ENCODE assay signal across 15 cellular contexts in genomic region chr13:77265336-77265735, GRCh38.
DNase-seq lines count a peak whose midpoint lies in the region; ATAC-seq and TF ChIP-seq lines count a peak whose summit lies in the region.
"Had no signal": no experiment of that assay in that cellular context is flagged by ENCODE, and none has a peak within 500 bp of the region (broad histone marks: within the 10 kb centered on the region; RNA-seq: fewer than 3 reads in every experiment).

No MANE protein-coding gene starts in this region.

- peak overlapping the region; percentile 0 for H3K27ac Mint-ChIP-seq in activated naive CD8-positive, alpha-beta T cell treated with anti-CD3 and anti-CD28 coated beads, Interleukin-2, amount 50 U/mL, for 24 hours
- no peak overlapping the region for H3K27ac Mint-ChIP-seq in activated naive CD8-positive, alpha-beta T cell treated with anti-CD3 and anti-CD28 coated beads for 36 hours
- peak overlapping the region; percentile 62 for H3K27ac Mint-ChIP-seq in activated T-helper 17 cell treated with anti-CD3 and anti-CD28 coated beads, Interleukin-2, amount 50 U/mL, for 72 hours
- peak overlapping the region; percentile 73 for H3K27ac Mint-ChIP-seq in nephron progenitor cell
- no peak overlapping the region for H3K27ac Mint-ChIP-seq in activated naive CD4-positive, alpha-beta T cell treated with anti-CD3 and anti-CD28 coated beads, Interleukin-2, amount 50 U/mL, for 72 hours

- TF ChIP-seq CTCF in nephron progenitor cell (IDR thresholded peaks at IDR 0.05): no peak

- ATAC-seq in activated naive CD8-positive, alpha-beta T cell treated with anti-CD3 and anti-CD28 coated beads, Interleukin-2, amount 50 U/mL, for 24 hours: no peak
- no peak for ATAC-seq in activated T-helper 17 cell treated with anti-CD3 and anti-CD28 coated beads, Interleukin-2, amount 50 U/mL, for 72 hours (replicated peaks)
- ATAC-seq in GM19455 (IDR thresholded peaks at IDR 0.05; ENCODE audit: unreplicated experiment): no peak
- ATAC-seq in activated naive CD4-positive, alpha-beta T cell treated with anti-CD3 and anti-CD28 coated beads, Interleukin-2, amount 50 U/mL, for 72 hours: no peak

- H3K4me1 Mint-ChIP-seq in activated naive CD8-positive, alpha-beta T cell treated with anti-CD3 and anti-CD28 coated beads, Interleukin-2, amount 50 U/mL, for 24 hours: no peaks in the 10 kb centered on the region
- peaks cover 1% of the 10 kb centered on the region for H3K4me1 Mint-ChIP-seq in activated naive CD8-positive, alpha-beta T cell treated with anti-CD3 and anti-CD28 coated beads for 36 hours
- no peaks in the 10 kb centered on the region for H3K4me1 Mint-ChIP-seq in activated T-helper 17 cell treated with anti-CD3 and anti-CD28 coated beads, Interleukin-2, amount 50 U/mL, for 72 hours
- H3K4me1 Mint-ChIP-seq in nephron progenitor cell: no peaks in the 10 kb centered on the region

- no peaks in the 10 kb centered on the region for H3K27me3 Mint-ChIP-seq in activated naive CD8-positive, alpha-beta T cell treated with anti-CD3 and anti-CD28 coated beads, Interleukin-2, amount 50 U/mL, for 24 hours
- no peaks in the 10 kb centered on the region for H3K27me3 Mint-ChIP-seq in activated naive CD8-positive, alpha-beta T cell treated with anti-CD3 and anti-CD28 coated beads for 36 hours
- H3K27me3 Mint-ChIP-seq in activated T-helper 17 cell treated with anti-CD3 and anti-CD28 coated beads, Interleukin-2, amount 50 U/mL, for 72 hours: no peaks in the 10 kb centered on the region
- H3K27me3 Mint-ChIP-seq in nephron progenitor cell (ENCODE audit: low read depth, poor library complexity): no peaks in the 10 kb centered on the region
- H3K27me3 Mint-ChIP-seq: CD8-positive, alpha-beta memory T cell had no signal

- no peak overlapping the region for H3K4me3 Mint-ChIP-seq in activated naive CD8-positive, alpha-beta T cell treated with anti-CD3 and anti-CD28 coated beads, Interleukin-2, amount 50 U/mL, for 24 hours
- H3K4me3 Mint-ChIP-seq in activated naive CD8-positive, alpha-beta T cell treated with anti-CD3 and anti-CD28 coated beads for 36 hours: no peak overlapping the region
- no peak overlapping the region for H3K4me3 Mint-ChIP-seq in activated T-helper 17 cell treated with anti-CD3 and anti-CD28 coated beads, Interleukin-2, amount 50 U/mL, for 72 hours
- H3K4me3 Mint-ChIP-seq in nephron progenitor cell: no peak overlapping the region
- H3K4me3 Mint-ChIP-seq: CD8-positive, alpha-beta memory T cell had no signal

- no peaks in the 10 kb centered on the region for H3K9me3 Mint-ChIP-seq in activated naive CD8-positive, alpha-beta T cell treated with anti-CD3 and anti-CD28 coated beads, Interleukin-2, amount 50 U/mL, for 24 hours
- H3K9me3 Mint-ChIP-seq in activated naive CD8-positive, alpha-beta T cell treated with anti-CD3 and anti-CD28 coated beads for 36 hours: no peaks in the 10 kb centered on the region
- no peaks in the 10 kb centered on the region for H3K9me3 Mint-ChIP-seq in activated T-helper 17 cell treated with anti-CD3 and anti-CD28 coated beads, Interleukin-2, amount 50 U/mL, for 72 hours
- H3K9me3 Mint-ChIP-seq in nephron progenitor cell: no peaks in the 10 kb centered on the region
- H3K9me3 Mint-ChIP-seq in activated naive CD4-positive, alpha-beta T cell treated with anti-CD3 and anti-CD28 coated beads, Interleukin-2, amount 50 U/mL, for 72 hours: no peaks in the 10 kb centered on the region
- H3K9me3 Mint-ChIP-seq: CD8-positive, alpha-beta memory T cell had no signal

- peaks cover 49% of the 10 kb centered on the region for H3K36me3 Mint-ChIP-seq in activated naive CD8-positive, alpha-beta T cell treated with anti-CD3 and anti-CD28 coated beads, Interleukin-2, amount 50 U/mL, for 24 hours (ENCODE audit: low read depth)
- H3K36me3 Mint-ChIP-seq in activated naive CD8-positive, alpha-beta T cell treated with anti-CD3 and anti-CD28 coated beads for 36 hours: peaks cover 15% of the 10 kb centered on the region
- peaks cover 90% of the 10 kb centered on the region for H3K36me3 Mint-ChIP-seq in activated T-helper 17 cell treated with anti-CD3 and anti-CD28 coated beads, Interleukin-2, amount 50 U/mL, for 72 hours (ENCODE audit: low read depth)
- H3K36me3 Mint-ChIP-seq in nephron progenitor cell (ENCODE audit: low read depth): peaks cover 18% of the 10 kb centered on the region
- H3K36me3 Mint-ChIP-seq in activated naive CD4-positive, alpha-beta T cell treated with anti-CD3 and anti-CD28 coated beads, Interleukin-2, amount 50 U/mL, for 72 hours: peaks cover 0 to 5% of the 10 kb centered on the region in 2 donors

- no peak for DNase-seq in activated naive CD8-positive, alpha-beta T cell treated with anti-CD3 and anti-CD28 coated beads, Interleukin-2, amount 50 U/mL, for 24 hours
- no peak for DNase-seq in activated naive CD8-positive, alpha-beta T cell treated with anti-CD3 and anti-CD28 coated beads for 36 hours
- DNase-seq in nephron progenitor cell (no peak), activated gamma-delta T cell treated with Interleukin-2 at 50 U/mL for 16 hours (no peak), NCI-H1105 (lab: John Stamatoyannopoulos, UW) (no peak)
- no peak for DNase-seq in activated naive CD4-positive, alpha-beta T cell treated with anti-CD3 and anti-CD28 coated beads, Interleukin-2, amount 50 U/mL, for 72 hours (ENCODE audit: low spot score in 2 of 2)
- DNase-seq: 8988T; AML-193; Caco-2; CD8-positive, alpha-beta memory T cell; DMS53; HCEC 1CT; IMR-90 had no signal

Comparison
In these comparisons a context has a peak if more than half of its experiments do, and no peak if none do; other contexts are left out.
1. H3K27ac Mint-ChIP-seq: peak in activated naive CD8-positive, alpha-beta T cell treated with anti-CD3 and anti-CD28 coated beads, Interleukin-2, amount 50 U/mL, for 24 hours (single experiment), activated T-helper 17 cell treated with anti-CD3 and anti-CD28 coated beads, Interleukin-2, amount 50 U/mL, for 72 hours (single experiment) and nephron progenitor cell (single experiment); none in activated naive CD8-positive, alpha-beta T cell treated with anti-CD3 and anti-CD28 coated beads for 36 hours (single experiment) and activated naive CD4-positive, alpha-beta T cell treated with anti-CD3 and anti-CD28 coated beads, Interleukin-2, amount 50 U/mL, for 72 hours (0 of 2).